In genomic region chr15:42163947-42164550, GRCh38 we compare ENCODE assay signal across 18 cellular contexts. TPM values are rescaled to one million over a fixed set of nuclear protein-coding genes. Genes with fewer than 3 reads are reported as not detected.
"Had no signal": no experiment of that assay in that cellular context is flagged by ENCODE, and none has a peak within 500 bp of the region (broad histone marks: within the 10 kb centered on the region; RNA-seq: fewer than 3 reads in every experiment).

No MANE protein-coding gene starts in this region.

- H3K4me1 ChIP-seq: pancreas, transverse colon had no signal

- FAIRE-seq: endometrium, frontal cortex, islet of Langerhans, pancreas, TTC549 had no signal

- H3K27me3 ChIP-seq: brain microvascular endothelial cell, heart left ventricle, pancreas, transverse colon had no signal

- H3K9me3 ChIP-seq: heart left ventricle, pancreas, transverse colon had no signal

- ATAC-seq: activated T-cell treated with anti-CD3 and anti-CD28 coated beads, Interleukin-2, amount 50 U/mL, for 72 hours; heart left ventricle; pancreas; T-helper 17 cell had no signal

- H3K4me3 ChIP-seq: heart left ventricle, pancreas, transverse colon had no signal

- H3K27ac ChIP-seq: brain microvascular endothelial cell, heart left ventricle, pancreas, transverse colon had no signal

- DNase-seq: activated CD4-positive, alpha-beta T cell treated with anti-CD3 and anti-CD28 coated beads, Interleukin-2, amount 50 U/mL, for 4 hours; activated naive CD4-positive, alpha-beta T cell; activated T-cell treated with anti-CD3 and anti-CD28 coated beads, Interleukin-2, amount 50 U/mL, for 72 hours; brain microvascular endothelial cell; heart left ventricle; midbrain; naive B cell; pancreas; retina; T-helper 17 cell; transverse colon had no signal

RNA-seq across cellular contexts. Expression of gene PLA2G4F, which starts 7.6 kb away (rescaled TPM):
- total RNA-seq: chondrocyte, dermis microvascular lymphatic vessel endothelial cell, frontal cortex, liver, T-helper 17 cell had no signal
- polyA plus RNA-seq: liver had no signal
